ENCODE assay signal across 17 cellular contexts in the genomic region with DNA sequence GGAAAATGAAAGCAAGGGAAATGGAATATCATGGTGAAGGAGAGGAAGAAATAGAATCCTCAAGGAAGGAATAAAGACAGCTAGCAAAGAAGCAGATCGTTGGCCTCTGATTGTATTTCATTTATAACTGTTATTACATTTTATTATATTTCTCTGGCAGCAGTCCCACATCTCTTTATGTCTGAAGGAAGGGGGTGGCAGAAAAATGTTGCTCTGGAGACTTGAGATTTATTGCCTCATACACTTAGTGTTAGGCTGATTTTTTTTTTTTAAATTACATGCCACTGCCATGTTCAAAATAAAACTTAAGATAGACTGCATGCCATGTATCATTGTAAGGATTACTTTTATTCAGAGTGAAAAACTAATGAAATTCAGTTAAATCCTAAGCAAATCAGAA.
DNase-seq lines count a peak whose midpoint lies in the region; ATAC-seq and TF ChIP-seq lines count a peak whose summit lies in the region.
"Had no signal": no experiment of that assay in that cellular context is flagged by ENCODE, and none has a peak within 500 bp of the region (broad histone marks: within the 10 kb centered on the region; RNA-seq: fewer than 3 reads in every experiment).

No MANE protein-coding gene starts in this region.

- DNase-seq in SK-N-SH: no peak
- DNase-seq in SK-N-MC (ENCODE audit: low read depth, low spot score): peak; percentile 62
- DNase-seq in A673 (ENCODE audit: low spot score): no peak
- no peak for DNase-seq in SKM-1 treated with dmso at 0.1 percent for 144 hours (lab: John Stamatoyannopoulos, UW; ENCODE audit: unreplicated experiment)
- no peak for DNase-seq in testis
- DNase-seq: 8988T; ACHN; C1 segment of cervical spinal cord; Calu3; CD4-positive, alpha-beta T cell; DMS 273 treated with DMSO at 0.1 percent for 48 hours; EL; H9 had no signal

- no peaks in the 10 kb centered on the region for H3K79me2 ChIP-seq in SK-N-SH (ENCODE audit: insufficient read depth)

- no peak overlapping the region for H3K4me3 ChIP-seq in SK-N-SH (ENCODE audit: low read depth in 2 of 2, low read length in 1 of 2)
- H3K4me3 ChIP-seq in SK-N-MC: peak overlapping the region; percentile 52
- H3K4me3 ChIP-seq in A673 (ENCODE audit: low read depth, low read length, poor library complexity, severe bottlenecking): no peak overlapping the region
- H3K4me3 ChIP-seq in testis: no peak overlapping the region
- H3K4me3 ChIP-seq: GM23338 had no signal

- intact Hi-C loops in A673 (cut with micrococcal nuclease; ENCODE audit: unreplicated experiment) (no loop called here), testis (cut with DNase I; ENCODE audit: low total_unique reads) (no loop called here)

- no peak overlapping the region for H3K4me3 Mint-ChIP-seq in nephron
- H3K4me3 Mint-ChIP-seq: B cell; CD4-positive, alpha-beta T cell; GM23338; H9 had no signal

- TF ChIP-seq POLR2A in testis (IDR thresholded peaks at IDR 0.05): no peak

- H2AFZ ChIP-seq in SK-N-SH (ENCODE audit: low read depth): no peak overlapping the region
- H2AFZ ChIP-seq: GM23338 had no signal

- H3K9me3 ChIP-seq in SK-N-SH: no peaks in the 10 kb centered on the region
- peaks cover 4% of the 10 kb centered on the region; the same call in 1 of the 2 replicates for H3K9me3 ChIP-seq in SK-N-MC (ENCODE audit: low read depth, low read length)
- H3K9me3 ChIP-seq in A673 (ENCODE audit: low read depth, low read length, poor library complexity, severe bottlenecking): no peaks in the 10 kb centered on the region
- no peaks in the 10 kb centered on the region for H3K9me3 ChIP-seq in testis

- no peaks in the 10 kb centered on the region for H4K20me1 ChIP-seq in SK-N-SH (ENCODE audit: insufficient read depth)

- no peaks in the 10 kb centered on the region for H3K27me3 Mint-ChIP-seq in nephron (ENCODE audit: low read depth)
- H3K27me3 Mint-ChIP-seq: B cell; CD4-positive, alpha-beta T cell had no signal

- no peak for TF ChIP-seq RAD21 in SK-N-SH (IDR thresholded peaks at IDR 0.05; ENCODE audit: low read length)

- no peaks in the 10 kb centered on the region for H3F3A ChIP-seq in SK-N-SH (replicated peaks; ENCODE audit: insufficient read depth)

- H3K9me2 ChIP-seq in SK-N-SH: no peaks in the 10 kb centered on the region

- H3K36me3 ChIP-seq in SK-N-SH (replicated peaks in 1 of 2; ENCODE audit: control insufficient read depth in 1 of 2, insufficient read depth in 2 of 2, low read length in 1 of 2) (no peaks in the 10 kb centered on the region), SK-N-MC (ENCODE audit: insufficient read depth, low read length) (no peaks in the 10 kb centered on the region), A673 (ENCODE audit: insufficient read depth, low read length, poor library complexity, severe bottlenecking) (no peaks in the 10 kb centered on the region), testis (ENCODE audit: low read depth, missing control alignments) (no peaks in the 10 kb centered on the region)

- BruUV-seq in A673 (replicated peaks; lab: Mats Ljungman, UMichigan): no TSS peak

- no peak for TF ChIP-seq CTCF in SK-N-SH (IDR thresholded peaks at IDR 0.05)
- no peak for TF ChIP-seq CTCF in nephron (IDR thresholded peaks at IDR 0.05; ENCODE audit: unreplicated experiment in 3 of 3)
- TF ChIP-seq CTCF in A673 (conservative IDR thresholded peaks at IDR 0.05; ENCODE audit: low read depth, low read length): no peak
- TF ChIP-seq CTCF in testis (IDR thresholded peaks at IDR 0.05): no peak

- H3K4me1 ChIP-seq in SK-N-SH (ENCODE audit: control insufficient read depth in 1 of 2, insufficient read depth in 2 of 2, low read depth in 1 of 2, low read length in 1 of 2): no peaks in the 10 kb centered on the region; a peak in 1 of 4 replicates
- H3K4me1 ChIP-seq in A673 (ENCODE audit: insufficient read depth, low read length, poor library complexity, severe bottlenecking): peaks cover 8% of the 10 kb centered on the region
- no peaks in the 10 kb centered on the region for H3K4me1 ChIP-seq in testis

- POLR2A ChIA-PET in SK-N-SH (lab: Yijun Ruan, JAX) (no interaction called here), A673 (lab: Charles Lee; ENCODE audit: low non-redundant PET) (no interaction called here)

- H3K36me3 Mint-ChIP-seq in nephron (ENCODE audit: low read depth): no peaks in the 10 kb centered on the region

- peak overlapping the region in 2 of 3 experiments; percentile 5 to 75 for H3K27ac Mint-ChIP-seq in nephron
- H3K27ac Mint-ChIP-seq: B cell; CD4-positive, alpha-beta T cell; GM23338; H9 had no signal

- CTCF ChIA-PET in SK-N-SH (lab: Yijun Ruan, JAX): no interaction called here
- CTCF ChIA-PET in A673 (lab: Charles Lee): no interaction called here

- H3K4me2 ChIP-seq in SK-N-SH: no peak overlapping the region
- H3K4me2 ChIP-seq: GM23338 had no signal

- ATAC-seq in SK-N-SH treated with all-trans-retinoic acid at 6 μM for 48 hours: no peak
- ATAC-seq: GM23338 had no signal

- H3K9ac ChIP-seq in SK-N-SH: no peak overlapping the region
- no peak overlapping the region for H3K9ac ChIP-seq in SK-N-MC (ENCODE audit: insufficient read length)

- no peaks in the 10 kb centered on the region for H3K4me1 Mint-ChIP-seq in nephron
- H3K4me1 Mint-ChIP-seq: B cell, GM23338 had no signal

- H3K27ac ChIP-seq in SK-N-SH (ENCODE audit: low read depth in 2 of 2, low read length in 1 of 2): no peak overlapping the region
- H3K27ac ChIP-seq in SK-N-MC: peak overlapping the region; percentile 85
- H3K27ac ChIP-seq in A673 (ENCODE audit: low read depth, low read length, poor library complexity, severe bottlenecking): no peak overlapping the region
- no peak overlapping the region for H3K27ac ChIP-seq in testis

- H3K27me3 ChIP-seq in SK-N-SH (ENCODE audit: insufficient read depth): no peaks in the 10 kb centered on the region
- no peaks in the 10 kb centered on the region for H3K27me3 ChIP-seq in A673 (replicated peaks; ENCODE audit: insufficient read depth, low read depth, low read length, poor library complexity)
- no peaks in the 10 kb centered on the region for H3K27me3 ChIP-seq in testis

- WGBS in SK-N-SH (ENCODE audit: low lambda C conversion rate): 16% methylated on average over 1 of the region's 1 CpG
- WGBS in testis, 2 donors: 45 to 50% methylated on average over 1 of the region's 1 CpG

- H3K9me3 Mint-ChIP-seq in nephron: peaks cover 12% of the 10 kb centered on the region
- H3K9me3 Mint-ChIP-seq: GM23338, H9 had no signal

- TF ChIP-seq EP300 in SK-N-SH (IDR thresholded peaks at IDR 0.05; ENCODE audit: borderline replicate concordance in 1 of 2, low read depth in 1 of 2, low read length in 1 of 2): no peak

TF ChIP-seq in SK-N-SH treated with all-trans-retinoic acid at 6 μM for 48 hours, 23 proteins besides CTCF, POLR2A, EP300 and RAD21:
- TF ChIP-seq ZNF565 (CRISPR knock-in tag; conservative IDR thresholded peaks at IDR 0.05; ENCODE audit: low read depth) (no peak), ISL1 (CRISPR knock-in tag; IDR thresholded peaks at IDR 0.05) (peak; percentile 58; the same call in 1 of the 2 replicates), BACH2 (CRISPR knock-in tag; IDR thresholded peaks at IDR 0.05; ENCODE audit: borderline replicate concordance) (no peak)
- TF ChIP-seq, protein P1, sequence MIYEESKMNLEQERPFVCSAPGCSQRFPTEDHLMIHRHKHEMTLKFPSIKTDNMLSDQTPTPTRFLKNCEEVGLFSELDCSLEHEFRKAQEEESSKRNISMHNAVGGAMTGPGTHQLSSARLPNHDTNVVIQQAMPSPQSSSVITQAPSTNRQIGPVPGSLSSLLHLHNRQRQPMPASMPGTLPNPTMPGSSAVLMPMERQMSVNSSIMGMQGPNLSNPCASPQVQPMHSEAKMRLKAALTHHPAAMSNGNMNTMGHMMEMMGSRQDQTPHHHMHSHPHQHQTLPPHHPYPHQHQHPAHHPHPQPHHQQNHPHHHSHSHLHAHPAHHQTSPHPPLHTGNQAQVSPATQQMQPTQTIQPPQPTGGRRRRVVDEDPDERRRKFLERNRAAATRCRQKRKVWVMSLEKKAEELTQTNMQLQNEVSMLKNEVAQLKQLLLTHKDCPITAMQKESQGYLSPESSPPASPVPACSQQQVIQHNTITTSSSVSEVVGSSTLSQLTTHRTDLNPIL (CRISPR knock-in tag; IDR thresholded peaks at IDR 0.05; ENCODE audit: low read depth): no peak

TF ChIP-seq in SK-N-SH, 30 proteins besides CTCF, POLR2A, EP300 and RAD21 (continues in another document):
- TF ChIP-seq, protein P2, sequence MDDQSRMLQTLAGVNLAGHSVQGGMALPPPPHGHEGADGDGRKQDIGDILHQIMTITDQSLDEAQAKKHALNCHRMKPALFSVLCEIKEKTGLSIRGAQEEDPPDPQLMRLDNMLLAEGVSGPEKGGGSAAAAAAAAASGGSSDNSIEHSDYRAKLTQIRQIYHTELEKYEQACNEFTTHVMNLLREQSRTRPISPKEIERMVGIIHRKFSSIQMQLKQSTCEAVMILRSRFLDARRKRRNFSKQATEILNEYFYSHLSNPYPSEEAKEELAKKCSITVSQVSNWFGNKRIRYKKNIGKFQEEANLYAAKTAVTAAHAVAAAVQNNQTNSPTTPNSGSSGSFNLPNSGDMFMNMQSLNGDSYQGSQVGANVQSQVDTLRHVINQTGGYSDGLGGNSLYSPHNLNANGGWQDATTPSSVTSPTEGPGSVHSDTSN (IDR thresholded peaks at IDR 0.05): no peak
- TF ChIP-seq GATA2 (CRISPR knock-in tag; IDR thresholded peaks at IDR 0.05) (no peak), TAF1 (IDR thresholded peaks at IDR 0.05; ENCODE audit: borderline replicate concordance, low read depth, low read length) (no peak), MEF2A (IDR thresholded peaks at IDR 0.05; ENCODE audit: borderline replicate concordance, low read depth) (no peak), NFIC (IDR thresholded peaks at IDR 0.05; ENCODE audit: borderline replicate concordance) (no peak), NRF1 (IDR thresholded peaks at IDR 0.05; ENCODE audit: low read depth, low read length) (no peak), FOXJ3 (CRISPR knock-in tag; IDR thresholded peaks at IDR 0.05) (no peak)
- TF ChIP-seq, protein P3, sequence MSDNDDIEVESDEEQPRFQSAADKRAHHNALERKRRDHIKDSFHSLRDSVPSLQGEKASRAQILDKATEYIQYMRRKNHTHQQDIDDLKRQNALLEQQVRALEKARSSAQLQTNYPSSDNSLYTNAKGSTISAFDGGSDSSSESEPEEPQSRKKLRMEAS (IDR thresholded peaks at IDR 0.05; ENCODE audit: low read depth): no peak
